8 cellular contexts compared by ENCODE assay signal in genomic region chr1:160993544-160993943, GRCh38. TPM values are rescaled to one million over a fixed set of nuclear protein-coding genes. Genes with fewer than 3 reads are reported as not detected.
DNase-seq lines count a peak whose midpoint lies in the region; ATAC-seq and TF ChIP-seq lines count a peak whose summit lies in the region.

No MANE protein-coding gene starts in this region.

- TF ChIP-seq CTCF in GM12874 (IDR thresholded peaks at IDR 0.05; ENCODE audit: insufficient read depth, low read depth, low read length) = 0 out of 2 replicates have a peak, but pooled peaks have one; percentile 5

- DNase-seq in AG08395 (ENCODE audit: low spot score) = peak; percentile 69
- DNase-seq in SK-N-DZ (ENCODE audit: low spot score) = peak; percentile 36
- no peak for DNase-seq in right cardiac atrium
- DNase-seq in activated naive CD4-positive, alpha-beta T cell treated with Interleukin-2 at 50 U/mL for 16 hours = no peak
- DNase-seq in effector CD8-positive, alpha-beta T cell (lab: John Stamatoyannopoulos, UW) = no peak
- no peak for DNase-seq in NK-92 treated with Interleukin-12 subunit alpha and Interleukin-12 subunit beta, amount 100 ng/mL, for 24 hours (lab: John Stamatoyannopoulos, UW)
- no peak for DNase-seq in hippocampal formation (lab: John Stamatoyannopoulos, UW)

- peak; percentile 10 to 69 for ATAC-seq in right cardiac atrium

- H3K9me3 ChIP-seq in right cardiac atrium (ENCODE audit: control insufficient read depth, low read length) = no peaks in the 10 kb centered on the region

- no peak overlapping the region for H3K4me3 ChIP-seq in right cardiac atrium (ENCODE audit: low read length)

- no peaks in the 10 kb centered on the region for H3K27me3 ChIP-seq in right cardiac atrium (ENCODE audit: control insufficient read depth, insufficient read depth)

- H3K4me1 ChIP-seq in right cardiac atrium (ENCODE audit: control insufficient read depth, insufficient read depth, low read length) = peaks cover 4% of the 10 kb centered on the region

- intact Hi-C loops in right cardiac atrium (cut with DNase I) = loop anchor here in 3 of 4 donors (5.0 to 10.0 kb wide), 4 partner anchors 51 to 266 kb away; partner anchors contain the start of genes DEDD (in 2 of the 3), USF1 (in 2 of the 3) and KLHDC9 (in 1 of the 3)

- WGBS in right cardiac atrium = 8% methylated on average over 3 of the region's 3 CpGs

- no peak overlapping the region for H3K27ac ChIP-seq in right cardiac atrium (ENCODE audit: low read length)

RNA-seq across cellular contexts. Expression of gene F11R, which starts 27.4 kb away (rescaled TPM):
- not detected in 2 replicates for polyA plus RNA-seq in SK-N-DZ (2014; cell fraction: cytosol; rRNA removed)
- polyA plus RNA-seq in SK-N-DZ (2014; cell fraction: nucleus; rRNA removed) = 0.12 and 2.2 TPM in 2 replicates
- 10 to 100 TPM; 18.8 to 27.2 (median 25.3) TPM for total RNA-seq in right cardiac atrium
- polyA plus RNA-seq in right cardiac atrium = 12.6 TPM

RNA-seq across cellular contexts. Expression of gene ITLN2, which starts 38.9 kb away (rescaled TPM):
- not detected in 2 replicates for polyA plus RNA-seq in SK-N-DZ (2014; cell fraction: cytosol; rRNA removed)
- not detected in 2 replicates for polyA plus RNA-seq in SK-N-DZ (2014; cell fraction: nucleus; rRNA removed)
- 1 to 10 TPM in 2 of 4 donors, under 1 TPM in 2; 0.58 to 2.1 (median 0.94) TPM for total RNA-seq in right cardiac atrium
- polyA plus RNA-seq in right cardiac atrium = 0.88 TPM

RNA-seq across cellular contexts. Expression of gene TSTD1, which starts 45.2 kb away (rescaled TPM):
- polyA plus RNA-seq in SK-N-DZ (2014; cell fraction: cytosol; rRNA removed) = not detected in 2 replicates
- polyA plus RNA-seq in SK-N-DZ (2014; cell fraction: nucleus; rRNA removed) = 3.2 TPM in 1 of 2 replicates, not detected in the other
- total RNA-seq in right cardiac atrium = 10 to 100 TPM; 23.5 to 46.8 (median 35.8) TPM
- 63.6 TPM for polyA plus RNA-seq in right cardiac atrium

RNA-seq across cellular contexts. Expression of gene USF1, which starts 52.2 kb away (rescaled TPM):
- polyA plus RNA-seq in SK-N-DZ (2014; cell fraction: cytosol; rRNA removed) = 77.6 and 80.5 TPM in 2 replicates
- 296 and 346 TPM in 2 replicates for polyA plus RNA-seq in SK-N-DZ (2014; cell fraction: nucleus; rRNA removed)
- total RNA-seq in right cardiac atrium = 10 to 100 TPM; 34.5 to 41.4 (median 40.7) TPM
- polyA plus RNA-seq in right cardiac atrium = 32.8 TPM

Comparison
In these comparisons a context has a peak if more than half of its experiments do, and no peak if none do; other contexts are left out.
1. DNase-seq: peak in AG08395 (single experiment) and SK-N-DZ (single experiment); none in right cardiac atrium (0 of 3), activated naive CD4-positive, alpha-beta T cell treated with Interleukin-2 at 50 U/mL for 16 hours (single experiment), effector CD8-positive, alpha-beta T cell (single experiment), NK-92 treated with Interleukin-12 subunit alpha and Interleukin-12 subunit beta, amount 100 ng/mL, for 24 hours (single experiment) and hippocampal formation (0 of 2).